In genomic region chr12:87413784-87414183, GRCh38 we compare ENCODE assay signal across 14 cellular contexts.
DNase-seq lines count a peak whose midpoint lies in the region; ATAC-seq and TF ChIP-seq lines count a peak whose summit lies in the region.
"Had no signal": no experiment of that assay in that cellular context is flagged by ENCODE, and none has a peak within 500 bp of the region (broad histone marks: within the 10 kb centered on the region; RNA-seq: fewer than 3 reads in every experiment).

No MANE protein-coding gene starts in this region.

- no peak overlapping the region for H2BK12ac ChIP-seq in mesenchymal stem cell (ENCODE audit: low read length in 2 of 2)

- H3K79me1 ChIP-seq in mesenchymal stem cell (replicated peaks; ENCODE audit: low read length, poor library complexity, severe bottlenecking), result no peaks in the 10 kb centered on the region

- H3K4me2 ChIP-seq in mesenchymal stem cell (ENCODE audit: low read length, poor library complexity, severe bottlenecking), result no peak overlapping the region

- 94% methylated on average over 1 of the region's 2 CpGs for WGBS in mesenchymal stem cell

- POLR2A ChIA-PET in Caco-2 (lab: Charles Lee), result no interaction called here
- POLR2A ChIA-PET in activated CD4-positive, alpha-beta T cell treated with anti-CD3 and anti-CD28 coated beads, Interleukin-2, amount 10 ng/mL, durations not matched to agents 7 days and 5 days (lab: Charles Lee), result no interaction called here

- H2AK5ac ChIP-seq in mesenchymal stem cell (ENCODE audit: low read length, severe bottlenecking), result no peak overlapping the region

- H3K4me3 ChIP-seq in choroid plexus epithelial cell (ENCODE audit: low read depth, low read length), result no peak overlapping the region
- H3K4me3 ChIP-seq in mesenchymal stem cell (ENCODE audit: insufficient read depth in 1 of 2, low read depth in 1 of 2, low read length in 2 of 2), result no peak overlapping the region
- H3K4me3 ChIP-seq in Caco-2 (ENCODE audit: low read depth, low read length), result no peak overlapping the region
- H3K4me3 ChIP-seq: prostate gland, vagina had no signal

- H3K4me1 ChIP-seq in mesenchymal stem cell (ENCODE audit: control insufficient read depth, insufficient read depth, low read depth, low read length), result no peaks in the 10 kb centered on the region
- no peaks in the 10 kb centered on the region for H3K4me1 ChIP-seq in Caco-2
- H3K4me1 ChIP-seq: prostate gland, vagina had no signal

- no peaks in the 10 kb centered on the region for H3K9me3 ChIP-seq in mesenchymal stem cell (ENCODE audit: control insufficient read depth, low read length)
- H3K9me3 ChIP-seq in Caco-2, result peaks cover 3% of the 10 kb centered on the region
- H3K9me3 ChIP-seq: prostate gland, vagina had no signal

- TF ChIP-seq CTCF in choroid plexus epithelial cell (conservative IDR thresholded peaks at IDR 0.05; ENCODE audit: low read depth, low read length) (no peak), Caco-2 (IDR thresholded peaks at IDR 0.05; ENCODE audit: insufficient read depth in 1 of 2, low read depth in 1 of 2, low read length in 1 of 2, severe bottlenecking in 1 of 2, unreplicated experiment in 1 of 2) (no peak)

- H3K27ac Mint-ChIP-seq in Caco-2 (ENCODE audit: unreplicated experiment), result no peak overlapping the region
- H3K27ac Mint-ChIP-seq in activated CD4-positive, alpha-beta T cell treated with anti-CD3 and anti-CD28 coated beads, Interleukin-2, amount 10 ng/mL, durations not matched to agents 7 days and 5 days, result no peak overlapping the region
- H3K27ac Mint-ChIP-seq: activated naive CD8-positive, alpha-beta T cell had no signal

- no peak overlapping the region for H3K9ac ChIP-seq in mesenchymal stem cell (ENCODE audit: low read length)

- H3K36me3 ChIP-seq in mesenchymal stem cell (ENCODE audit: control insufficient read depth in 1 of 2, insufficient read depth in 2 of 2, low read depth in 1 of 2, low read length in 2 of 2) (no peaks in the 10 kb centered on the region), Caco-2 (ENCODE audit: control insufficient read depth, insufficient read depth, low read length) (no peaks in the 10 kb centered on the region)
- H3K36me3 ChIP-seq: prostate gland, vagina had no signal

- no peak overlapping the region for H2BK5ac ChIP-seq in mesenchymal stem cell (ENCODE audit: low read depth, low read length, poor library complexity, severe bottlenecking)

- peaks cover 51% of the 10 kb centered on the region for H3K9me3 Mint-ChIP-seq in Caco-2 (ENCODE audit: unreplicated experiment)
- peaks cover 6% of the 10 kb centered on the region for H3K9me3 Mint-ChIP-seq in activated CD4-positive, alpha-beta T cell treated with anti-CD3 and anti-CD28 coated beads, Interleukin-2, amount 10 ng/mL, durations not matched to agents 7 days and 5 days

- no peak overlapping the region for H3K27ac ChIP-seq in mesenchymal stem cell (ENCODE audit: low read length, poor library complexity, severe bottlenecking)
- H3K27ac ChIP-seq: epithelial cell of prostate, prostate gland, vagina had no signal

- H3K27me3 ChIP-seq in mesenchymal stem cell (ENCODE audit: control insufficient read depth in 1 of 2, insufficient read depth in 1 of 2, low read length in 2 of 2) (no peaks in the 10 kb centered on the region), Caco-2 (replicated peaks; ENCODE audit: control insufficient read depth, insufficient read depth, low read length) (no peaks in the 10 kb centered on the region)
- H3K27me3 ChIP-seq: vagina had no signal

- no peak overlapping the region for H4K8ac ChIP-seq in mesenchymal stem cell (ENCODE audit: low read length)

- CTCF ChIA-PET in Caco-2 (lab: Charles Lee), result no interaction called here
- CTCF ChIA-PET in activated CD4-positive, alpha-beta T cell treated with anti-CD3 and anti-CD28 coated beads, Interleukin-2, amount 10 ng/mL, durations not matched to agents 7 days and 5 days (lab: Charles Lee), result no interaction called here

- no peak overlapping the region for H3K14ac ChIP-seq in mesenchymal stem cell (ENCODE audit: low read length in 2 of 2)

- ATAC-seq in HG02870 (IDR thresholded peaks at IDR 0.05; ENCODE audit: unreplicated experiment) (no peak), GM19351 (IDR thresholded peaks at IDR 0.05; ENCODE audit: unreplicated experiment) (no peak)
- ATAC-seq: activated T-cell treated with anti-CD3 and anti-CD28 coated beads, Interleukin-2, amount 50 U/mL, for 4 hours; left lobe of liver had no signal

- H2AFZ ChIP-seq in mesenchymal stem cell (ENCODE audit: low read depth, low read length), result no peak overlapping the region

- no peak overlapping the region for H3K18ac ChIP-seq in mesenchymal stem cell (ENCODE audit: low read depth in 1 of 2, low read length in 2 of 2)

- no TSS peak for BruUV-seq in Caco-2 (replicated peaks; lab: Mats Ljungman, UMichigan)

- H3K4me3 Mint-ChIP-seq in Caco-2 (ENCODE audit: unreplicated experiment), result no peak overlapping the region
- no peak overlapping the region for H3K4me3 Mint-ChIP-seq in activated CD4-positive, alpha-beta T cell treated with anti-CD3 and anti-CD28 coated beads, Interleukin-2, amount 10 ng/mL, durations not matched to agents 7 days and 5 days
- H3K4me3 Mint-ChIP-seq: activated naive CD8-positive, alpha-beta T cell; activated T-cell treated with anti-CD3 and anti-CD28 coated beads, Interleukin-2, amount 50 U/mL, for 4 hours had no signal

- intact Hi-C loops in Caco-2 (cut with micrococcal nuclease; ENCODE audit: unreplicated experiment), result no loop called here

- H3K4me1 Mint-ChIP-seq in Caco-2 (ENCODE audit: low read depth, unreplicated experiment), result peaks cover 8% of the 10 kb centered on the region
- no peaks in the 10 kb centered on the region for H3K4me1 Mint-ChIP-seq in activated CD4-positive, alpha-beta T cell treated with anti-CD3 and anti-CD28 coated beads, Interleukin-2, amount 10 ng/mL, durations not matched to agents 7 days and 5 days

- no peak overlapping the region for H2BK120ac ChIP-seq in mesenchymal stem cell (ENCODE audit: low read depth, low read length)

- H4K91ac ChIP-seq in mesenchymal stem cell (ENCODE audit: low read length), result no peak overlapping the region

- no peaks in the 10 kb centered on the region for H3K36me3 Mint-ChIP-seq in Caco-2 (ENCODE audit: insufficient read depth, unreplicated experiment)
- no peaks in the 10 kb centered on the region for H3K36me3 Mint-ChIP-seq in activated CD4-positive, alpha-beta T cell treated with anti-CD3 and anti-CD28 coated beads, Interleukin-2, amount 10 ng/mL, durations not matched to agents 7 days and 5 days (ENCODE audit: low read depth)
- H3K36me3 Mint-ChIP-seq: activated naive CD8-positive, alpha-beta T cell had no signal

- no peak overlapping the region for H3K4ac ChIP-seq in mesenchymal stem cell (ENCODE audit: low read depth in 1 of 2, low read length in 2 of 2)

- DNase-seq in EL (peak; percentile 24), NCI-H2171 treated with DMSO at 0.1 percent for 48 hours (lab: John Stamatoyannopoulos, UW) (peak; percentile 13), choroid plexus epithelial cell (ENCODE audit: low read depth) (peak; percentile 94), mesenchymal stem cell (peak; percentile 51), Caco-2 (no peak)
- no peak for DNase-seq in activated CD4-positive, alpha-beta T cell treated with anti-CD3 and anti-CD28 coated beads, Interleukin-2, amount 10 ng/mL, durations not matched to agents 7 days and 5 days
- DNase-seq: activated T-cell treated with anti-CD3 and anti-CD28 coated beads, Interleukin-2, amount 50 U/mL, for 4 hours had no signal

- no peak overlapping the region for H3K23ac ChIP-seq in mesenchymal stem cell (ENCODE audit: low read length in 2 of 2)

- no peak overlapping the region for H2BK15ac ChIP-seq in mesenchymal stem cell (ENCODE audit: low read depth, poor library complexity, severe bottlenecking)

- no peaks in the 10 kb centered on the region for H3K27me3 Mint-ChIP-seq in Caco-2 (ENCODE audit: insufficient read depth, unreplicated experiment)
- no peaks in the 10 kb centered on the region for H3K27me3 Mint-ChIP-seq in activated CD4-positive, alpha-beta T cell treated with anti-CD3 and anti-CD28 coated beads, Interleukin-2, amount 10 ng/mL, durations not matched to agents 7 days and 5 days
- H3K27me3 Mint-ChIP-seq: activated naive CD8-positive, alpha-beta T cell had no signal

Comparison
In these comparisons a context has a peak if more than half of its experiments do, and no peak if none do; other contexts are left out.
1. DNase-seq: peak in EL (single experiment), NCI-H2171 treated with DMSO at 0.1 percent for 48 hours (single experiment), choroid plexus epithelial cell (single experiment) and mesenchymal stem cell (single experiment); none in Caco-2 (0 of 2) and activated CD4-positive, alpha-beta T cell treated with anti-CD3 and anti-CD28 coated beads, Interleukin-2, amount 10 ng/mL, durations not matched to agents 7 days and 5 days (single experiment).